ENCODE assay signal across 1 cellular context in genomic region chr7:22561895-22562593, GRCh38.
TF ChIP-seq lines count a peak whose summit lies in the region.

No MANE protein-coding gene starts in this region.

TF ChIP-seq in GM23338, 12 proteins besides CTCF, POLR2A, EP300 and RAD21:
- TF ChIP-seq ZNF462 (CRISPR knock-in tag; IDR thresholded peaks at IDR 0.05) (no peak), EZH2phosphoT487 (IDR thresholded peaks at IDR 0.05; ENCODE audit: unreplicated experiment) (no peak)
